In genomic region chr22:31342389-31343125, GRCh38 we compare ENCODE assay signal across 8 cellular contexts. TPM values are rescaled to one million over a fixed set of nuclear protein-coding genes. Genes with fewer than 3 reads are reported as not detected.
DNase-seq lines count a peak whose midpoint lies in the region; ATAC-seq and TF ChIP-seq lines count a peak whose summit lies in the region.

No MANE protein-coding gene starts in this region.

- no peaks in the 10 kb centered on the region for H3K9me3 Mint-ChIP-seq in activated CD8-positive, alpha-beta memory T cell treated with anti-CD3 and anti-CD28 coated beads, Interleukin-2, amount 10 ng/mL, durations not matched to agents 7 days and 5 days (ENCODE audit: low read depth)
- no peaks in the 10 kb centered on the region for H3K9me3 Mint-ChIP-seq in activated T-helper 2 cell treated with anti-CD3 and anti-CD28 coated beads, Interferon-gamma antibody, Interleukin-2, Interleukin-4, amounts not matched to agents 10 μg/mL and 5 μg/mL and 100 μg/mL, durations not matched to agents 14 hours and 24 hours and 36 hours

- peaks cover 25% of the 10 kb centered on the region for H3K36me3 Mint-ChIP-seq in activated CD8-positive, alpha-beta memory T cell treated with anti-CD3 and anti-CD28 coated beads, Interleukin-2, amount 10 ng/mL, durations not matched to agents 7 days and 5 days
- peaks cover 67% of the 10 kb centered on the region for H3K36me3 Mint-ChIP-seq in activated T-helper 2 cell treated with anti-CD3 and anti-CD28 coated beads, Interferon-gamma antibody, Interleukin-2, Interleukin-4, amounts not matched to agents 10 μg/mL and 5 μg/mL and 100 μg/mL, durations not matched to agents 14 hours and 24 hours and 36 hours (ENCODE audit: low read depth)

- TF ChIP-seq CTCF in left lung (IDR thresholded peaks at IDR 0.05) (no peak), thoracic aorta (IDR thresholded peaks at IDR 0.05) (no peak), spleen (IDR thresholded peaks at IDR 0.05 in 8 of 11, conservative IDR thresholded peaks at IDR 0.05 in 3 of 11) (no peak)

- CTCF ChIA-PET in activated CD8-positive, alpha-beta memory T cell treated with anti-CD3 and anti-CD28 coated beads, Interleukin-2, amount 10 ng/mL, durations not matched to agents 7 days and 5 days (lab: Charles Lee): interaction anchor here (1.8 kb wide), 1 partner anchor 288 kb away, joined by 5 read pairs; no protein-coding TSS in a partner anchor

- WGBS in spleen, 5 donors: 54 to 71% (median 62%) methylated on average over 14 to 16 of the region's 16 CpGs

- H3K36me3 ChIP-seq in left lung (peaks cover 0 to 49% of the 10 kb centered on the region in 2 donors), thoracic aorta (peaks cover 9% of the 10 kb centered on the region), spleen (peaks cover 0 to 68% (median 37%) of the 10 kb centered on the region in 6 donors)

- ATAC-seq in activated CD8-positive, alpha-beta memory T cell treated with anti-CD3 and anti-CD28 coated beads, Interleukin-2, amount 10 ng/mL, durations not matched to agents 7 days and 5 days: no peak
- no peak for ATAC-seq in left lung
- no peak for ATAC-seq in thoracic aorta (ENCODE audit: insufficient number of reproducible peaks, low FRiP score, low read depth)

- peaks cover 57% of the 10 kb centered on the region for H3K4me1 Mint-ChIP-seq in activated CD8-positive, alpha-beta memory T cell treated with anti-CD3 and anti-CD28 coated beads, Interleukin-2, amount 10 ng/mL, durations not matched to agents 7 days and 5 days
- H3K4me1 Mint-ChIP-seq in activated T-helper 2 cell treated with anti-CD3 and anti-CD28 coated beads, Interferon-gamma antibody, Interleukin-2, Interleukin-4, amounts not matched to agents 10 μg/mL and 5 μg/mL and 100 μg/mL, durations not matched to agents 14 hours and 24 hours and 36 hours (ENCODE audit: low read depth): peaks cover 46% of the 10 kb centered on the region

- H3K27ac ChIP-seq in left lung (peak overlapping the region; percentile 67 to 89), thoracic aorta (peak overlapping the region; percentile 51 to 66), spleen (peak overlapping the region in 4 of 8 donors; percentile 13 to 96 (median 86))

- H3K4me3 ChIP-seq in left lung: peak overlapping the region in 1 of 2 donors; percentile 73
- peak overlapping the region; percentile 91 for H3K4me3 ChIP-seq in thoracic aorta
- peak overlapping the region in 4 of 8 donors; percentile 78 to 84 (median 84) for H3K4me3 ChIP-seq in spleen

- H3K27me3 ChIP-seq in left lung (no peaks in the 10 kb centered on the region), thoracic aorta (replicated peaks; ENCODE audit: insufficient read depth) (no peaks in the 10 kb centered on the region), spleen (replicated peaks in 1 of 7) (no peaks in the 10 kb centered on the region)

- peak overlapping the region; percentile 84 for H3K27ac Mint-ChIP-seq in activated CD8-positive, alpha-beta memory T cell treated with anti-CD3 and anti-CD28 coated beads, Interleukin-2, amount 10 ng/mL, durations not matched to agents 7 days and 5 days
- peak overlapping the region; percentile 28 for H3K27ac Mint-ChIP-seq in activated T-helper 2 cell treated with anti-CD3 and anti-CD28 coated beads, Interferon-gamma antibody, Interleukin-2, Interleukin-4, amounts not matched to agents 10 μg/mL and 5 μg/mL and 100 μg/mL, durations not matched to agents 14 hours and 24 hours and 36 hours

- intact Hi-C loops in activated T-helper 2 cell treated with anti-CD3 and anti-CD28 coated beads, Interferon-gamma antibody, Interleukin-2, Interleukin-4, amounts not matched to agents 10 μg/mL and 5 μg/mL and 100 μg/mL, durations not matched to agents 14 hours and 24 hours and 36 hours (cut with micrococcal nuclease): no loop called here
- intact Hi-C loops in left lung (cut with DNase I): loop anchor here in 1 of 2 donors (10.0 kb wide), 1 partner anchor 52 kb away; the partner anchor contains the start of gene DRG1
- intact Hi-C loops in spleen (cut with DNase I; ENCODE audit: low total_unique reads): loop anchor here (10.0 kb wide), 1 partner anchor 292 kb away; no protein-coding TSS in a partner anchor

- peak overlapping the region; percentile 83 for H3K4me3 Mint-ChIP-seq in activated CD8-positive, alpha-beta memory T cell treated with anti-CD3 and anti-CD28 coated beads, Interleukin-2, amount 10 ng/mL, durations not matched to agents 7 days and 5 days
- peak overlapping the region; percentile 88 for H3K4me3 Mint-ChIP-seq in activated T-helper 2 cell treated with anti-CD3 and anti-CD28 coated beads, Interferon-gamma antibody, Interleukin-2, Interleukin-4, amounts not matched to agents 10 μg/mL and 5 μg/mL and 100 μg/mL, durations not matched to agents 14 hours and 24 hours and 36 hours (ENCODE audit: low read depth)

- H3K27me3 Mint-ChIP-seq in activated CD8-positive, alpha-beta memory T cell treated with anti-CD3 and anti-CD28 coated beads, Interleukin-2, amount 10 ng/mL, durations not matched to agents 7 days and 5 days: no peaks in the 10 kb centered on the region
- no peaks in the 10 kb centered on the region for H3K27me3 Mint-ChIP-seq in activated T-helper 2 cell treated with anti-CD3 and anti-CD28 coated beads, Interferon-gamma antibody, Interleukin-2, Interleukin-4, amounts not matched to agents 10 μg/mL and 5 μg/mL and 100 μg/mL, durations not matched to agents 14 hours and 24 hours and 36 hours (ENCODE audit: low read depth)

- H3K4me1 ChIP-seq in left lung (peaks cover 25 to 62% of the 10 kb centered on the region in 2 donors), thoracic aorta (ENCODE audit: control insufficient read depth in 1 of 2, low read depth in 2 of 2) (peaks cover 22 to 35% of the 10 kb centered on the region in 2 donors), spleen (peaks cover 36 to 88% (median 74%) of the 10 kb centered on the region in 6 donors)

- TF ChIP-seq POLR2A in spleen (IDR thresholded peaks at IDR 0.05): no peak

- DNase-seq in activated CD8-positive, alpha-beta memory T cell treated with anti-CD3 and anti-CD28 coated beads, Interleukin-2, amount 10 ng/mL, durations not matched to agents 7 days and 5 days: no peak
- DNase-seq in activated CD8-positive, alpha-beta memory T cell treated with anti-CD3 and anti-CD28 coated beads, Interleukin-2, amount 50 U/mL, for 48 hours: no peak
- no peak for DNase-seq in activated T-helper 2 cell treated with anti-CD3 and anti-CD28 coated beads, Interferon-gamma antibody, Interleukin-2, Interleukin-4, amounts not matched to agents 10 μg/mL and 5 μg/mL and 100 μg/mL, durations not matched to agents 14 hours and 24 hours and 36 hours (ENCODE audit: low spot score)
- DNase-seq in left lung: no peak
- no peak for DNase-seq in thoracic aorta (ENCODE audit: low spot score)
- no peak for DNase-seq in hippocampal formation (lab: John Stamatoyannopoulos, UW)
- no peak for DNase-seq in effector CD8-positive, alpha-beta T cell (lab: John Stamatoyannopoulos, UW)
- DNase-seq in spleen: no peak

- H3K9me3 ChIP-seq in left lung (no peaks in the 10 kb centered on the region), thoracic aorta (no peaks in the 10 kb centered on the region), spleen (no peaks in the 10 kb centered on the region)

RNA-seq across cellular contexts. Expression of gene PATZ1, which starts 3.6 kb away (rescaled TPM):
- 10 to 100 TPM; 27.4 to 28.2 TPM for total RNA-seq in activated CD8-positive, alpha-beta memory T cell treated with anti-CD3 and anti-CD28 coated beads, Interleukin-2, amount 10 ng/mL, durations not matched to agents 7 days and 5 days
- total RNA-seq in activated T-helper 2 cell treated with anti-CD3 and anti-CD28 coated beads, Interferon-gamma antibody, Interleukin-2, Interleukin-4, amounts not matched to agents 10 μg/mL and 5 μg/mL and 100 μg/mL, durations not matched to agents 14 hours and 24 hours and 36 hours: 30.6 and 31.0 TPM in 2 replicates
- total RNA-seq in left lung: 10 to 100 TPM; 19.9 to 23.4 TPM
- total RNA-seq in thoracic aorta: 10 to 100 TPM; 14.6 to 15.2 TPM
- total RNA-seq in spleen: 10 to 100 TPM; 24.7 to 36.9 (median 33.4) TPM
- polyA plus RNA-seq in spleen: 10 to 100 TPM; 19.8 to 25.6 (median 20.6) TPM

RNA-seq across cellular contexts. Expression of gene PIK3IP1, which starts 50.3 kb away (rescaled TPM):
- total RNA-seq in activated CD8-positive, alpha-beta memory T cell treated with anti-CD3 and anti-CD28 coated beads, Interleukin-2, amount 10 ng/mL, durations not matched to agents 7 days and 5 days: 10 to 100 TPM; 11.0 to 15.7 TPM
- total RNA-seq in activated T-helper 2 cell treated with anti-CD3 and anti-CD28 coated beads, Interferon-gamma antibody, Interleukin-2, Interleukin-4, amounts not matched to agents 10 μg/mL and 5 μg/mL and 100 μg/mL, durations not matched to agents 14 hours and 24 hours and 36 hours: 9.3 and 10.4 TPM in 2 replicates
- 10 to 100 TPM; 12.8 to 41.5 TPM for total RNA-seq in left lung
- 10 to 100 TPM; 56.3 to 57.9 TPM for total RNA-seq in thoracic aorta
- 100 to 1,000 TPM in 5 of 7 donors, 10 to 100 TPM in 2; 36.6 to 152 (median 104) TPM for total RNA-seq in spleen
- 10 to 100 TPM; 36.1 to 94.7 (median 40.6) TPM for polyA plus RNA-seq in spleen

RNA-seq across cellular contexts. Expression of gene DRG1, which starts 56.8 kb away (rescaled TPM):
- 10 to 100 TPM; 87.0 to 97.0 TPM for total RNA-seq in activated CD8-positive, alpha-beta memory T cell treated with anti-CD3 and anti-CD28 coated beads, Interleukin-2, amount 10 ng/mL, durations not matched to agents 7 days and 5 days
- total RNA-seq in activated T-helper 2 cell treated with anti-CD3 and anti-CD28 coated beads, Interferon-gamma antibody, Interleukin-2, Interleukin-4, amounts not matched to agents 10 μg/mL and 5 μg/mL and 100 μg/mL, durations not matched to agents 14 hours and 24 hours and 36 hours: 109 and 132 TPM in 2 replicates
- 10 to 100 TPM; 36.3 to 52.3 TPM for total RNA-seq in left lung
- total RNA-seq in thoracic aorta: 10 to 100 TPM; 37.5 to 38.8 TPM
- total RNA-seq in spleen: 10 to 100 TPM; 33.4 to 48.6 (median 41.7) TPM
- polyA plus RNA-seq in spleen: 10 to 100 TPM; 33.8 to 40.6 (median 35.3) TPM
